Comparison of ENCODE assay signal across 19 cellular contexts in the genomic region with DNA sequence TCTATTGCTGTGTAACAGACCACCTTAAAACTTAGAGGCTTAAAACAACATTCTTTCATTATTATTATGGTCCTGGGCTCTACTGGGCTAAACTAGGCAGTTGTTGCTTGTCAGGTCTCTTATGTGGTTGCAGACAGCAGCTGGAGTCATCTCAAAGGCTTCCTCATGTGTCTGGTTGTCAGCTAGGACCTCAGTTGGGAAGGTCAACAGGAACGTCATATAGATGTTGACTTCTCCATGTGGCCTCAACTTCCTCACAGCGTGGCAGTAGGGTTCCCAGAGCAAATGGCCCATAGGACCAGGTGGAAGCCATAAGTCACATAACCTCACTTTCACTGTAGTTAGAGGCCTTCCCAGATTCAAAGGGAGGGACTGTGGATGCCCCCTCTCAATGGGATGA.
"Had no signal": no experiment of that assay in that cellular context is flagged by ENCODE, and none has a peak within 500 bp of the region (broad histone marks: within the 10 kb centered on the region; RNA-seq: fewer than 3 reads in every experiment).

No MANE protein-coding gene starts in this region.

- ATAC-seq: effector memory CD8-positive, alpha-beta T cell; gastroesophageal sphincter; lower lobe of right lung; right cardiac atrium had no signal

- H3K36me3 ChIP-seq: esophagus muscularis mucosa, gastroesophageal sphincter, left ventricle myocardium inferior, lower lobe of right lung, uterus had no signal

- H3K9me3 Mint-ChIP-seq: dendritic cell treated with granulocyte-macrophage colony-stimulating factor and Interleukin-4, amounts not matched to agents 40 ng/mL and 50 ng/mL, for 4 days; effector memory CD8-positive, alpha-beta T cell; memory B cell; naive B cell; neural crest cell; type B pancreatic cell had no signal

- H3K4me1 Mint-ChIP-seq: naive B cell, neural crest cell had no signal

- H3K4me1 ChIP-seq: uterus had no signal

- H3K9me3 ChIP-seq: esophagus muscularis mucosa, gastroesophageal sphincter, left ventricle myocardium inferior, lower lobe of right lung, uterus had no signal

- H3K36me3 Mint-ChIP-seq: memory B cell, naive B cell, type B pancreatic cell had no signal

- H3K4me2 ChIP-seq: smooth muscle cell had no signal

- DNase-seq: effector memory CD8-positive, alpha-beta T cell; glutamatergic neuron; left ventricle myocardium inferior; lower lobe of right lung; midbrain; naive B cell; posterior cingulate gyrus; right cardiac atrium; stimulated activated CD4-positive, alpha-beta T cell treated with anti-CD3 and anti-CD28 coated beads, Interleukin-2, amount 100 ng/mL, for 48 hours; stimulated activated naive CD4-positive, alpha-beta T cell treated with Interleukin-2 at 50 U/mL for 16 hours; uterus had no signal

- H3K27me3 Mint-ChIP-seq: dendritic cell treated with granulocyte-macrophage colony-stimulating factor and Interleukin-4, amounts not matched to agents 40 ng/mL and 50 ng/mL, for 4 days; memory B cell; naive B cell had no signal

- H3K4me3 Mint-ChIP-seq: dendritic cell treated with granulocyte-macrophage colony-stimulating factor and Interleukin-4, amounts not matched to agents 40 ng/mL and 50 ng/mL, for 4 days; effector memory CD8-positive, alpha-beta T cell; memory B cell; neural crest cell; type B pancreatic cell had no signal

- H3K27ac ChIP-seq: epithelial cell of prostate, esophagus muscularis mucosa, gastroesophageal sphincter, left ventricle myocardium inferior, lower lobe of right lung, uterus had no signal

- H3K27me3 ChIP-seq: esophagus muscularis mucosa, gastroesophageal sphincter, uterus had no signal

- H3K27ac Mint-ChIP-seq: dendritic cell treated with granulocyte-macrophage colony-stimulating factor and Interleukin-4, amounts not matched to agents 40 ng/mL and 50 ng/mL, for 4 days; effector memory CD8-positive, alpha-beta T cell; memory B cell; type B pancreatic cell had no signal

- H3K4me3 ChIP-seq: esophagus muscularis mucosa, gastroesophageal sphincter, left ventricle myocardium inferior, lower lobe of right lung, smooth muscle cell, uterus had no signal
